In genomic region chr15:29319823-29320222, GRCh38 we compare ENCODE assay signal across 22 cellular contexts.
"Had no signal": no experiment of that assay in that cellular context is flagged by ENCODE, and none has a peak within 500 bp of the region (broad histone marks: within the 10 kb centered on the region; RNA-seq: fewer than 3 reads in every experiment).

No MANE protein-coding gene starts in this region.

- H3K27me3 ChIP-seq: colonic mucosa, hepatocyte, spleen, testis, tibial nerve, upper lobe of right lung, vagina had no signal

- ATAC-seq: left colon; psoas muscle; sciatic nerve; stimulated activated naive B cell treated with anti-CD40 and anti-IgM and Interleukin-4, amounts not matched to agents 10 μg/mL and 1 μg/mL and 100 μg/mL, for 72 hours; stimulated activated naive CD8-positive, alpha-beta T cell treated with anti-CD3 and anti-CD28 coated beads, Interleukin-15, amount 100 ng/mL, for 72 hours; upper lobe of right lung had no signal

- H3K4me3 ChIP-seq: colonic mucosa, hepatocyte, psoas muscle, spleen, testis, tibial nerve, upper lobe of right lung, vagina had no signal

- H3K9me3 ChIP-seq: colonic mucosa, psoas muscle, testis, upper lobe of right lung, vagina had no signal

- H3K27ac ChIP-seq: colonic mucosa, hepatocyte, psoas muscle, spleen, testis, tibial nerve, upper lobe of right lung, vagina had no signal

- H3K36me3 ChIP-seq: colonic mucosa, spleen, tibial nerve, upper lobe of right lung, vagina had no signal

- DNase-seq: colonic mucosa; dermis blood vessel endothelial cell; foreskin melanocyte; head of caudate nucleus; left colon; mesendoderm; naive B cell; nephron progenitor cell; psoas muscle; retina; spleen; stimulated activated CD4-positive, alpha-beta T cell treated with anti-CD3 and anti-CD28 coated beads, Interleukin-15, amount 100 ng/mL, for 24 hours; stimulated activated CD4-positive, alpha-beta T cell treated with anti-CD3 and anti-CD28 coated beads, Interleukin-1b, Interleukin-23, amount 100 ng/mL, for 48 hours; stimulated activated CD4-positive, alpha-beta T cell treated with anti-CD3 and anti-CD28 coated beads, Interleukin-4, amount 100 ng/mL, for 24 hours; stimulated activated naive B cell treated with anti-CD40 and anti-IgM and Interleukin-4, amounts not matched to agents 10 μg/mL and 1 μg/mL and 100 μg/mL, for 72 hours; stimulated activated naive CD8-positive, alpha-beta T cell treated with anti-CD3 and anti-CD28 coated beads, Interleukin-15, amount 100 ng/mL, for 72 hours; testis; upper lobe of right lung had no signal

- H3K4me1 ChIP-seq: colonic mucosa, psoas muscle, spleen, testis, tibial nerve, upper lobe of right lung, vagina had no signal
